Comparison of ENCODE assay signal across 8 cellular contexts in the genomic region with DNA sequence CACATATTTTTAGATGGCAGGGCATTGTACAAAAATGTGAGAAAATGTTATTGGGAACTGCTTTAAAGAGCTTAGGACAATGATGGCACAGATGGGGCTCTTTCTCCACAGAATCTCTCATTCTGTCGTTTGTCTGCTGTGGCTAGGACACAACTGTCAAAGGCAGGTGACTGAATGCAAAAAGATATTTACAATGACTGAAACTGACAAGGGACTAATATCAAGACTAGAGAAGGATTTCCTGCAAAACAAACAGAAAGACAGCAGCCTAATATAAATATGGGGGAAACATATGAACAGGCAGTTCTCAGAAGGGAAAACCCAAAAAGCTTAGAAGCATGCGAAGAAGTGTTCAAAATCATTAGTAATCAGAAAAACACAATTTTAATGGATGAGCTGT.
"Had no signal": no experiment of that assay in that cellular context is flagged by ENCODE, and none has a peak within 500 bp of the region (broad histone marks: within the 10 kb centered on the region; RNA-seq: fewer than 3 reads in every experiment).

No MANE protein-coding gene starts in this region.

- FAIRE-seq: HepG2, HTR-8/SVneo, K562 had no signal

- H3K27ac ChIP-seq: HL-60, KMS-11 had no signal

- H3K4me3 ChIP-seq: K562 had no signal

- H3K4me2 ChIP-seq: KMS-11 had no signal

- DNase-seq: IMR-90, KBM-7, KG1 had no signal

- ATAC-seq: HepG2, K562 had no signal

- H3K9ac ChIP-seq: KMS-11 had no signal
